Comparison of ENCODE assay signal across 20 cellular contexts in genomic region chr9:137139468-137140150, GRCh38. TPM values are rescaled to one million over a fixed set of nuclear protein-coding genes. Genes with fewer than 3 reads are reported as not detected.
A peak's percentile ranks its signal among the peaks of the same experiment; 100 is the strongest.
DNase-seq lines count a peak whose midpoint lies in the region; ATAC-seq, FAIRE-seq and TF ChIP-seq lines count a peak whose summit lies in the region.
"Had no signal": no experiment of that assay in that cellular context is flagged by ENCODE, and none has a peak within 500 bp of the region (broad histone marks: within the 10 kb centered on the region; RNA-seq: fewer than 3 reads in every experiment).

No MANE protein-coding gene starts in this region.

- H3K4me3 ChIP-seq in H7 (ENCODE audit: insufficient read depth, low read depth, low read length) = no peak overlapping the region
- H3K4me3 ChIP-seq: left lung, uterus had no signal

- H3K27ac Mint-ChIP-seq in T-helper 2 cell treated with Interferon-gamma antibody and Interleukin-4, amounts not matched to agents 5 μg/mL and 100 μg/mL, for 36 hours = peak overlapping the region; percentile 20
- H3K27ac Mint-ChIP-seq in effector memory CD8-positive, alpha-beta T cell = no peak overlapping the region
- H3K27ac Mint-ChIP-seq: CD8-positive, alpha-beta T cell; natural killer cell; stimulated activated naive CD8-positive, alpha-beta T cell treated with anti-CD3 and anti-CD28 coated beads, Interleukin-15, Interleukin-2, amounts not matched to agents 100 ng/mL and 50 ng/mL, for 24 hours had no signal

- no peak for DNase-seq in T-helper 2 cell treated with Interferon-gamma antibody and Interleukin-4, amounts not matched to agents 5 μg/mL and 100 μg/mL, for 36 hours (ENCODE audit: low spot score)
- DNase-seq in T-helper 2 cell = no peak
- no peak for DNase-seq in effector memory CD8-positive, alpha-beta T cell
- DNase-seq in D721Med (ENCODE audit: insufficient read length, low spot score) = no peak
- DNase-seq in H7 = no peak
- DNase-seq: activated CD4-positive, alpha-beta T cell treated with anti-CD3 and anti-CD28 coated beads, Interleukin-2, amount 50 U/mL, for 48 hours; activated T-cell treated with anti-CD3 and anti-CD28 coated beads, Interleukin-2, amount 50 U/mL, for 48 hours; foreskin melanocyte; Karpas-422; NCI-H446; uterus had no signal

- ATAC-seq in effector memory CD8-positive, alpha-beta T cell (replicated peaks) = peak; percentile 21

- TF ChIP-seq CTCF in D721Med (IDR thresholded peaks at IDR 0.05; ENCODE audit: insufficient read depth, missing control alignments) = no peak

- no peaks in the 10 kb centered on the region for H3K9me3 Mint-ChIP-seq in T-helper 2 cell treated with Interferon-gamma antibody and Interleukin-4, amounts not matched to agents 5 μg/mL and 100 μg/mL, for 36 hours
- H3K9me3 Mint-ChIP-seq in effector memory CD8-positive, alpha-beta T cell = no peaks in the 10 kb centered on the region
- H3K9me3 Mint-ChIP-seq: CD8-positive, alpha-beta T cell; natural killer cell; stimulated activated naive CD8-positive, alpha-beta T cell treated with anti-CD3 and anti-CD28 coated beads, Interleukin-15, Interleukin-2, amounts not matched to agents 100 ng/mL and 50 ng/mL, for 24 hours had no signal

- H3K27ac ChIP-seq in temporal lobe (ENCODE audit: low read depth, low read length) = peak overlapping the region; percentile 80
- H3K27ac ChIP-seq: left lung, uterus had no signal

- H3K27me3 Mint-ChIP-seq in T-helper 2 cell treated with Interferon-gamma antibody and Interleukin-4, amounts not matched to agents 5 μg/mL and 100 μg/mL, for 36 hours (ENCODE audit: low read depth) = peaks cover 42% of the 10 kb centered on the region
- peaks cover 51 to 95% of the 10 kb centered on the region in 2 donors for H3K27me3 Mint-ChIP-seq in effector memory CD8-positive, alpha-beta T cell

- FAIRE-seq in D721Med (lab: Jason Lieb, UNC) = no peak

- H3K4me1 Mint-ChIP-seq in T-helper 2 cell treated with Interferon-gamma antibody and Interleukin-4, amounts not matched to agents 5 μg/mL and 100 μg/mL, for 36 hours (ENCODE audit: low read depth) = peaks cover 3% of the 10 kb centered on the region
- H3K4me1 Mint-ChIP-seq in effector memory CD8-positive, alpha-beta T cell (ENCODE audit: low read depth in 2 of 2) = no peaks in the 10 kb centered on the region

- no peaks in the 10 kb centered on the region for H3K36me3 Mint-ChIP-seq in T-helper 2 cell treated with Interferon-gamma antibody and Interleukin-4, amounts not matched to agents 5 μg/mL and 100 μg/mL, for 36 hours (ENCODE audit: low read depth)
- peaks cover 9% of the 10 kb centered on the region for H3K36me3 Mint-ChIP-seq in effector memory CD8-positive, alpha-beta T cell (ENCODE audit: insufficient read depth)
- H3K36me3 Mint-ChIP-seq: CD8-positive, alpha-beta T cell; natural killer cell had no signal

- peaks cover 55% of the 10 kb centered on the region for H3K27me3 ChIP-seq in H7 (ENCODE audit: control insufficient read depth, insufficient read depth, low read length)

- H3K4me3 Mint-ChIP-seq in T-helper 2 cell treated with Interferon-gamma antibody and Interleukin-4, amounts not matched to agents 5 μg/mL and 100 μg/mL, for 36 hours = no peak overlapping the region
- no peak overlapping the region for H3K4me3 Mint-ChIP-seq in effector memory CD8-positive, alpha-beta T cell
- H3K4me3 Mint-ChIP-seq: CD8-positive, alpha-beta T cell; natural killer cell; stimulated activated naive CD8-positive, alpha-beta T cell treated with anti-CD3 and anti-CD28 coated beads, Interleukin-15, Interleukin-2, amounts not matched to agents 100 ng/mL and 50 ng/mL, for 24 hours had no signal

- H3K36me3 ChIP-seq in H7 (replicated peaks; ENCODE audit: control insufficient read depth, insufficient read depth, low read length) = no peaks in the 10 kb centered on the region
- H3K36me3 ChIP-seq: left lung, uterus had no signal

RNA-seq across cellular contexts. Expression of gene GRIN1, which starts 0.7 kb away (rescaled TPM):
- 41.8 TPM for total RNA-seq in temporal lobe
- 0.33 and 0.52 TPM in 2 replicates for total RNA-seq in H7 (2014; rRNA removed; shearing (Covaris generic))
- total RNA-seq: cardiac septum; CD8-positive, alpha-beta T cell; H4; natural killer cell; uterus had no signal

RNA-seq across cellular contexts. Expression of gene DPP7, which starts 25.1 kb away (rescaled TPM):
- total RNA-seq in temporal lobe = 18.7 TPM
- 15.8 and 18.2 TPM in 2 replicates for total RNA-seq in H7 (2014; rRNA removed; shearing (Covaris generic))

RNA-seq across cellular contexts. Expression of gene LRRC26, which starts 30.2 kb away (rescaled TPM):
- 0.49 TPM for total RNA-seq in temporal lobe
- total RNA-seq in H7 (2014; rRNA removed; shearing (Covaris generic)) = 0.59 and 0.67 TPM in 2 replicates
- total RNA-seq: cardiac septum; CD8-positive, alpha-beta T cell; natural killer cell; OCI-LY7; pulmonary artery endothelial cell had no signal

RNA-seq across cellular contexts. Expression of gene TMEM210, which starts 32.2 kb away (rescaled TPM):
- total RNA-seq in temporal lobe = not detected
- not detected in 2 replicates for total RNA-seq in H7 (2014; rRNA removed; shearing (Covaris generic))
- total RNA-seq: cardiac septum; CD8-positive, alpha-beta T cell; H4; left lung; natural killer cell; OCI-LY7; pulmonary artery endothelial cell; uterus had no signal

RNA-seq across cellular contexts. Expression of gene ANAPC2, which starts 48.8 kb away (rescaled TPM):
- 22.1 TPM for total RNA-seq in temporal lobe
- 26.2 and 37.0 TPM in 2 replicates for total RNA-seq in H7 (2014; rRNA removed; shearing (Covaris generic))

Comparison
In these comparisons a context has a peak if more than half of its experiments do, and no peak if none do; other contexts are left out.
1. RNA of gene GRIN1, which starts 0.7 kb away (total RNA-seq): 41.8 TPM in temporal lobe (single experiment); 0.33 to 0.52 TPM in H7; every median in the first group is over 10 times any median in the second.